Comparison of ENCODE assay signal across 12 cellular contexts in genomic region chr10:89352802-89353201, GRCh38. TPM values are rescaled to one million over a fixed set of nuclear protein-coding genes. Genes with fewer than 3 reads are reported as not detected.
DNase-seq lines count a peak whose midpoint lies in the region; ATAC-seq, FAIRE-seq and TF ChIP-seq lines count a peak whose summit lies in the region.
"Had no signal": no experiment of that assay in that cellular context is flagged by ENCODE, and none has a peak within 500 bp of the region (broad histone marks: within the 10 kb centered on the region; RNA-seq: fewer than 3 reads in every experiment).

No MANE protein-coding gene starts in this region.

- TF ChIP-seq EP300 in A549 (IDR thresholded peaks at IDR 0.05): no peak

- WGBS in A549 (ENCODE audit: missing lambda C conversion rate): 85% methylated on average over 4 of the region's 4 CpGs
- WGBS in mesodermal cell (ENCODE audit: insufficient coverage in 2 of 2), 2 experiments: 94 to 96% methylated on average over 3 of the region's 4 CpGs

- H4K20me1 ChIP-seq in Loucy (ENCODE audit: insufficient read depth, low read length, poor library complexity, severe bottlenecking): no peaks in the 10 kb centered on the region

- H3K27ac ChIP-seq in A549: peak overlapping the region; percentile 75 to 83
- H3K27ac ChIP-seq in mesodermal cell (ENCODE audit: low read depth, low read length, severe bottlenecking): peak overlapping the region; percentile 18
- no peak overlapping the region for H3K27ac ChIP-seq in colonic mucosa
- H3K27ac ChIP-seq: neural progenitor cell had no signal

- intact Hi-C loops in colonic mucosa (cut with DNase I): no loop called here

- H3K4me1 Mint-ChIP-seq in immature natural killer cell (no peaks in the 10 kb centered on the region), nephron progenitor cell (peaks cover 55% of the 10 kb centered on the region)
- peaks cover 0 to 3% of the 10 kb centered on the region in 2 donors for H3K4me1 Mint-ChIP-seq in effector memory CD8-positive, alpha-beta T cell (ENCODE audit: low read depth in 2 of 2)

- H3K4me3 Mint-ChIP-seq in immature natural killer cell (no peak overlapping the region), nephron progenitor cell (no peak overlapping the region)
- no peak overlapping the region for H3K4me3 Mint-ChIP-seq in effector memory CD8-positive, alpha-beta T cell
- H3K4me3 Mint-ChIP-seq: neural progenitor cell had no signal

- no peak for TF ChIP-seq CTCF in A549 (IDR thresholded peaks at IDR 0.05)
- no peak for TF ChIP-seq CTCF in Loucy (conservative IDR thresholded peaks at IDR 0.05; ENCODE audit: low read length)
- no peak for TF ChIP-seq CTCF in choroid plexus epithelial cell (conservative IDR thresholded peaks at IDR 0.05; ENCODE audit: low read depth, low read length)
- no peak for TF ChIP-seq CTCF in colonic mucosa (IDR thresholded peaks at IDR 0.05)
- TF ChIP-seq CTCF in nephron progenitor cell (IDR thresholded peaks at IDR 0.05): no peak

- H3K9ac ChIP-seq in Loucy (ENCODE audit: low read depth, low read length, poor library complexity, severe bottlenecking) (no peak overlapping the region), colonic mucosa (ENCODE audit: low read depth in 2 of 2, low read length in 2 of 2) (no peak overlapping the region)
- H3K9ac ChIP-seq: neural progenitor cell had no signal

- H3K27me3 Mint-ChIP-seq in immature natural killer cell (ENCODE audit: low read depth in 3 of 3): peaks cover 3 to 13% (median 5%) of the 10 kb centered on the region in 3 donors
- peaks cover 7% of the 10 kb centered on the region for H3K27me3 Mint-ChIP-seq in nephron progenitor cell (ENCODE audit: low read depth, poor library complexity)
- peaks cover 16 to 77% of the 10 kb centered on the region in 2 donors for H3K27me3 Mint-ChIP-seq in effector memory CD8-positive, alpha-beta T cell

- no peak for FAIRE-seq in A549 (lab: Jason Lieb, UNC)

- H3K9me3 ChIP-seq in A549 (0 out of 3 replicates have a peak, but pooled peaks cover 3% of the 10 kb centered on the region), Loucy (ENCODE audit: insufficient read depth, low read depth, low read length) (no peaks in the 10 kb centered on the region), mesodermal cell (ENCODE audit: control insufficient read depth, low read length) (no peaks in the 10 kb centered on the region), colonic mucosa (no peaks in the 10 kb centered on the region)

- H2AFZ ChIP-seq in Loucy (ENCODE audit: low read length): no peak overlapping the region
- H2AFZ ChIP-seq: neural progenitor cell had no signal

- H3K36me3 ChIP-seq in Loucy (ENCODE audit: insufficient read depth, low read length): no peaks in the 10 kb centered on the region
- H3K36me3 ChIP-seq in mesodermal cell (ENCODE audit: control insufficient read depth, insufficient read depth, low read length): no peaks in the 10 kb centered on the region
- no peaks in the 10 kb centered on the region for H3K36me3 ChIP-seq in colonic mucosa
- H3K36me3 ChIP-seq: heart right ventricle, neural progenitor cell had no signal

- DNase-seq in A549 (ENCODE audit: low read depth in 1 of 2, low spot score in 1 of 2) (no peak), choroid plexus epithelial cell (ENCODE audit: low read depth) (peak; percentile 15), immature natural killer cell (no peak), colonic mucosa (no peak), nephron progenitor cell (no peak)
- no peak for DNase-seq in effector memory CD8-positive, alpha-beta T cell
- DNase-seq: activated naive CD4-positive, alpha-beta T cell; NCI-H1048 had no signal

- POLR2A ChIA-PET in A549 (lab: Yijun Ruan, JAX): interaction anchor here (0.6 to 1.3 kb wide), 6 partner anchors 11 to 482 kb away, joined by 3 to 8 read pairs (median 4); partner anchors contain the start of gene IFIT3

- H3K4me3 ChIP-seq in A549 (no peak overlapping the region), Loucy (ENCODE audit: low read length, poor library complexity, severe bottlenecking) (no peak overlapping the region), choroid plexus epithelial cell (ENCODE audit: low read depth, low read length) (no peak overlapping the region), mesodermal cell (ENCODE audit: extremely low read depth, insufficient read depth, low read length, poor library complexity, severe bottlenecking) (no peak overlapping the region), colonic mucosa (no peak overlapping the region)
- H3K4me3 ChIP-seq: heart right ventricle, neural progenitor cell had no signal

- peak overlapping the region; percentile 79 for H3K4me2 ChIP-seq in A549
- peak overlapping the region; percentile 3 for H3K4me2 ChIP-seq in Loucy (ENCODE audit: low read depth, low read length, poor library complexity, severe bottlenecking)
- H3K4me2 ChIP-seq: neural progenitor cell had no signal

- H3K9me2 ChIP-seq in Loucy (replicated peaks; ENCODE audit: low read depth, low read length): no peaks in the 10 kb centered on the region

- H3F3A ChIP-seq in Loucy (ENCODE audit: low read depth): no peaks in the 10 kb centered on the region; the same call in 1 of the 2 replicates

- no peak for TF ChIP-seq RAD21 in A549 (conservative IDR thresholded peaks at IDR 0.05 in 1 of 2, IDR thresholded peaks at IDR 0.05 in 1 of 2)

- H3K9me3 Mint-ChIP-seq in immature natural killer cell: no peaks in the 10 kb centered on the region
- peaks cover 19% of the 10 kb centered on the region for H3K9me3 Mint-ChIP-seq in nephron progenitor cell
- no peaks in the 10 kb centered on the region for H3K9me3 Mint-ChIP-seq in effector memory CD8-positive, alpha-beta T cell

- no peak for ATAC-seq in A549
- no peak for ATAC-seq in effector memory CD8-positive, alpha-beta T cell (replicated peaks)

- H3K27ac Mint-ChIP-seq in immature natural killer cell (no peak overlapping the region), nephron progenitor cell (no peak overlapping the region)
- H3K27ac Mint-ChIP-seq in effector memory CD8-positive, alpha-beta T cell: no peak overlapping the region

- peaks cover 0 to 6% (median 0%) of the 10 kb centered on the region in 3 donors for H3K36me3 Mint-ChIP-seq in immature natural killer cell
- peaks cover 12% of the 10 kb centered on the region for H3K36me3 Mint-ChIP-seq in nephron progenitor cell (ENCODE audit: low read depth)
- H3K36me3 Mint-ChIP-seq in effector memory CD8-positive, alpha-beta T cell (ENCODE audit: insufficient read depth): peaks cover 2% of the 10 kb centered on the region

- CTCF ChIA-PET in A549 (lab: Yijun Ruan, JAX): interaction anchor here (0.6 to 2.4 kb wide), 3 partner anchors 15 to 1435 kb away, joined by 3 to 9 read pairs (median 3); no protein-coding TSS in a partner anchor

- TF ChIP-seq POLR2A in A549 (IDR thresholded peaks at IDR 0.05; ENCODE audit: low read length): no peak

- peaks cover 39% of the 10 kb centered on the region for H3K4me1 ChIP-seq in A549
- H3K4me1 ChIP-seq in Loucy (ENCODE audit: insufficient read depth, low read length, poor library complexity, severe bottlenecking): peaks cover 59% of the 10 kb centered on the region
- peaks cover 22% of the 10 kb centered on the region for H3K4me1 ChIP-seq in mesodermal cell (ENCODE audit: control insufficient read depth, insufficient read depth, low read length, poor library complexity, severe bottlenecking)
- H3K4me1 ChIP-seq in colonic mucosa: peaks cover 9% of the 10 kb centered on the region

- H3K27me3 ChIP-seq in Loucy (ENCODE audit: insufficient read depth, low read length, poor library complexity, severe bottlenecking) (no peaks in the 10 kb centered on the region), colonic mucosa (no peaks in the 10 kb centered on the region)
- H3K27me3 ChIP-seq: heart right ventricle, neural progenitor cell had no signal

- no peaks in the 10 kb centered on the region for H3K79me2 ChIP-seq in Loucy (ENCODE audit: insufficient read depth, low read length)

TF ChIP-seq in A549, 52 proteins besides CTCF, POLR2A, EP300 and RAD21 (continues in another document):
- no peak for TF ChIP-seq EHMT2 (IDR thresholded peaks at IDR 0.05; ENCODE audit: low read depth)

RNA-seq across cellular contexts. Expression of gene IFIT3, which starts 25.0 kb away (rescaled TPM):
- polyA plus RNA-seq in A549 (2011; rRNA removed) (1.5 and 1.6 TPM in 2 replicates), A549 (2017; fragmentation: RNase III; extraction: RNeasy Plus Mini Kit Qiagen cat#74134 plus additional on column Dnase treatment) (2.1 to 2.4 TPM (median 2.2 TPM) in 3 replicates), immature natural killer cell (10 to 100 TPM in 2 of 3 donors, 1 to 10 TPM in 1; 8.2 to 23.8 (median 12.5) TPM)
- polyA plus RNA-seq in A549 (2012; cell fraction: cytosol; rRNA removed): 0.33 and 0.36 TPM in 2 replicates
- 0.16 and 0.18 TPM in 2 replicates for polyA plus RNA-seq in A549 (2012; cell fraction: nucleus; rRNA removed)
- polyA minus RNA-seq in A549 (2011; rRNA and poly(A)+ RNA removed): 0.10 and 0.41 TPM in 2 replicates
- polyA plus RNA-seq in mesodermal cell (2013, experiment 1 of 2): 4.4 TPM
- polyA plus RNA-seq in mesodermal cell (2013, experiment 2 of 2): 3.7 TPM
- total RNA-seq in colonic mucosa: 1 to 10 TPM; 4.3 to 5.1 TPM

RNA-seq across cellular contexts. Expression of gene IFIT1B, which starts 25.1 kb away (rescaled TPM):
- polyA plus RNA-seq in A549 (2011; rRNA removed) (not detected in 2 replicates), A549 (2017; fragmentation: RNase III; extraction: RNeasy Plus Mini Kit Qiagen cat#74134 plus additional on column Dnase treatment) (not detected in 3 replicates), immature natural killer cell (under 1 TPM in 1 of 3 donors, not detected in 2; 0.11 TPM)
- not detected in 2 replicates for polyA plus RNA-seq in A549 (2012; cell fraction: cytosol; rRNA removed)
- polyA plus RNA-seq in A549 (2012; cell fraction: nucleus; rRNA removed): not detected in 2 replicates
- polyA minus RNA-seq in A549 (2011; rRNA and poly(A)+ RNA removed): not detected in 2 replicates
- polyA plus RNA-seq in mesodermal cell (2013, experiment 1 of 2): not detected
- polyA plus RNA-seq in mesodermal cell (2013, experiment 2 of 2): not detected
- not detected for total RNA-seq in colonic mucosa
- polyA plus RNA-seq: heart right ventricle had no signal

RNA-seq across cellular contexts. Expression of gene IFIT1, which starts 39.6 kb away (rescaled TPM):
- polyA plus RNA-seq in A549 (2011; rRNA removed) (2.0 and 2.5 TPM in 2 replicates), A549 (2017; fragmentation: RNase III; extraction: RNeasy Plus Mini Kit Qiagen cat#74134 plus additional on column Dnase treatment) (2.1 to 3.7 TPM (median 2.8 TPM) in 3 replicates), immature natural killer cell (1 to 10 TPM in 2 of 3 donors, under 1 TPM in 1; 0.43 to 6.0 (median 1.8) TPM)
- polyA plus RNA-seq in A549 (2012; cell fraction: cytosol; rRNA removed): 0.40 and 0.52 TPM in 2 replicates
- polyA plus RNA-seq in A549 (2012; cell fraction: nucleus; rRNA removed): 0.14 and 0.24 TPM in 2 replicates
- polyA minus RNA-seq in A549 (2011; rRNA and poly(A)+ RNA removed): 0.17 and 0.29 TPM in 2 replicates
- polyA plus RNA-seq in mesodermal cell (2013, experiment 1 of 2): 4.6 TPM
- 6.8 TPM for polyA plus RNA-seq in mesodermal cell (2013, experiment 2 of 2)
- total RNA-seq in colonic mucosa: 1 to 10 TPM; 1.9 to 5.4 TPM

RNA-seq across cellular contexts. Expression of gene IFIT2, which starts 51.0 kb away (rescaled TPM):
- polyA plus RNA-seq in A549 (2011; rRNA removed) (0.81 and 1.1 TPM in 2 replicates), A549 (2017; fragmentation: RNase III; extraction: RNeasy Plus Mini Kit Qiagen cat#74134 plus additional on column Dnase treatment) (0.75 to 0.94 TPM (median 0.77 TPM) in 3 replicates), immature natural killer cell (10 to 100 TPM; 10.3 to 20.8 (median 13.9) TPM)
- polyA plus RNA-seq in A549 (2012; cell fraction: cytosol; rRNA removed): 0.12 and 0.13 TPM in 2 replicates
- 0.04 and 0.06 TPM in 2 replicates for polyA plus RNA-seq in A549 (2012; cell fraction: nucleus; rRNA removed)
- polyA minus RNA-seq in A549 (2011; rRNA and poly(A)+ RNA removed): 0.29 and 0.50 TPM in 2 replicates
- polyA plus RNA-seq in mesodermal cell (2013, experiment 1 of 2): 0.29 TPM
- polyA plus RNA-seq in mesodermal cell (2013, experiment 2 of 2): 0.20 TPM
- 1 to 10 TPM; 4.8 to 7.5 TPM for total RNA-seq in colonic mucosa
